In genomic region chr2:74525717-74526648, GRCh38 we compare ENCODE assay signal across 10 cellular contexts. TPM values are rescaled to one million over a fixed set of nuclear protein-coding genes. Genes with fewer than 3 reads are reported as not detected.
DNase-seq lines count a peak whose midpoint lies in the region; ATAC-seq, FAIRE-seq and TF ChIP-seq lines count a peak whose summit lies in the region.
"Had no signal": no experiment of that assay in that cellular context is flagged by ENCODE, and none has a peak within 500 bp of the region (broad histone marks: within the 10 kb centered on the region; RNA-seq: fewer than 3 reads in every experiment).

Gene DQX1, minus strand, starts transcription at chr2:74526231. Its CDS starts 502 bp downstream, at chr2:74525729.

- peaks cover 18% of the 10 kb centered on the region for H3K4me1 ChIP-seq in CD4-positive, CD25-positive, alpha-beta regulatory T cell (ENCODE audit: control insufficient read depth, insufficient read depth, low read length, poor library complexity, severe bottlenecking)
- peaks cover 10 to 16% of the 10 kb centered on the region in 2 donors for H3K4me1 ChIP-seq in thyroid gland

- peaks cover 27% of the 10 kb centered on the region for H3K36me3 Mint-ChIP-seq in CD4-positive, CD25-positive, alpha-beta regulatory T cell
- peaks cover 9% of the 10 kb centered on the region for H3K36me3 Mint-ChIP-seq in glutamatergic neuron (ENCODE audit: unreplicated experiment)

- H3K27ac ChIP-seq in CD4-positive, CD25-positive, alpha-beta regulatory T cell (ENCODE audit: insufficient read depth, low read length, poor library complexity, severe bottlenecking), result no peak within 1 kb of the TSS
- no peak within 1 kb of the TSS for H3K27ac ChIP-seq in thyroid gland
- H3K27ac ChIP-seq: adrenal gland, parathyroid adenoma had no signal

- peak in 2 of 3 donors; percentile 40 to 66 for DNase-seq in CD4-positive, CD25-positive, alpha-beta regulatory T cell
- DNase-seq in GM19239 (ENCODE audit: insufficient read length, low spot score) (no peak), RKO (ENCODE audit: low spot score) (peak; percentile 61), glutamatergic neuron (no peak), thyroid gland (no peak), left cardiac atrium (no peak), DMS79 treated with DMSO at 0.1 percent for 48 hours (lab: John Stamatoyannopoulos, UW) (no peak)
- no peak for DNase-seq in activated effector memory CD4-positive, alpha-beta T cell treated with anti-CD3 and anti-CD28 coated beads, Interleukin-2, amount 50 U/mL, for 16 hours

- 94 to 96% methylated on average over 11 of the region's 11 CpGs for WGBS in thyroid gland, 2 donors

- peak within 1 kb of the TSS in 3 of 4 donors; percentile 29 to 87 (median 81) for H3K4me3 Mint-ChIP-seq in CD4-positive, CD25-positive, alpha-beta regulatory T cell
- H3K4me3 Mint-ChIP-seq in glutamatergic neuron (ENCODE audit: unreplicated experiment), result no peak within 1 kb of the TSS

- no peaks in the 10 kb centered on the region for H3K9me3 ChIP-seq in CD4-positive, CD25-positive, alpha-beta regulatory T cell (ENCODE audit: control insufficient read depth in 2 of 2, low read length in 2 of 2)
- H3K9me3 ChIP-seq in thyroid gland, result no peaks in the 10 kb centered on the region
- H3K9me3 ChIP-seq: adrenal gland had no signal

- no peak within 1 kb of the TSS for H3K4me3 ChIP-seq in CD4-positive, CD25-positive, alpha-beta regulatory T cell (ENCODE audit: low read depth, low read length)
- H3K4me3 ChIP-seq in thyroid gland (replicated peaks in 1 of 3), result no peak within 1 kb of the TSS
- H3K4me3 ChIP-seq: adrenal gland had no signal

- peaks cover 23% of the 10 kb centered on the region for H3K36me3 ChIP-seq in CD4-positive, CD25-positive, alpha-beta regulatory T cell (ENCODE audit: control insufficient read depth, insufficient read depth, low read length)
- peaks cover 15 to 23% of the 10 kb centered on the region in 2 donors for H3K36me3 ChIP-seq in thyroid gland

- ATAC-seq in CD4-positive, CD25-positive, alpha-beta regulatory T cell (ENCODE audit: low read depth in 2 of 2), result no peak
- ATAC-seq in left cardiac atrium, result no peak

- intact Hi-C loops in thyroid gland (cut with DNase I), result loop anchor here (10.0 kb wide), 1 partner anchor 59 kb away; no protein-coding TSS in a partner anchor
- intact Hi-C loops in left cardiac atrium (cut with DNase I), result no loop called here

- TF ChIP-seq CTCF in glutamatergic neuron (IDR thresholded peaks at IDR 0.05; ENCODE audit: partially characterized antibody, unreplicated experiment), result no peak
- TF ChIP-seq CTCF in thyroid gland (IDR thresholded peaks at IDR 0.05), result no peak

- H3K27me3 ChIP-seq in CD4-positive, CD25-positive, alpha-beta regulatory T cell (ENCODE audit: control insufficient read depth, insufficient read depth, low read length), result no peaks in the 10 kb centered on the region
- no peaks in the 10 kb centered on the region for H3K27me3 ChIP-seq in thyroid gland
- H3K27me3 ChIP-seq: adrenal gland had no signal

- no peaks in the 10 kb centered on the region for H3K9me3 Mint-ChIP-seq in CD4-positive, CD25-positive, alpha-beta regulatory T cell
- H3K9me3 Mint-ChIP-seq in glutamatergic neuron (ENCODE audit: unreplicated experiment), result peaks cover 15% of the 10 kb centered on the region

- peak within 1 kb of the TSS in 2 of 3 donors; percentile 32 to 52 for H3K27ac Mint-ChIP-seq in CD4-positive, CD25-positive, alpha-beta regulatory T cell
- H3K27ac Mint-ChIP-seq in glutamatergic neuron (ENCODE audit: unreplicated experiment), result peak within 1 kb of the TSS; percentile 22

- no peak for TF ChIP-seq POLR2A in thyroid gland (IDR thresholded peaks at IDR 0.05)

- peak; percentile 84 for FAIRE-seq in GM19239 (lab: Jason Lieb, UNC)

- H3K4me1 Mint-ChIP-seq in CD4-positive, CD25-positive, alpha-beta regulatory T cell, result peaks cover 0 to 37% (median 17%) of the 10 kb centered on the region in 4 donors
- H3K4me1 Mint-ChIP-seq in glutamatergic neuron (ENCODE audit: low read depth, unreplicated experiment), result peaks cover 3% of the 10 kb centered on the region

- H3K27me3 Mint-ChIP-seq in CD4-positive, CD25-positive, alpha-beta regulatory T cell, result peaks cover 20% of the 10 kb centered on the region
- peaks cover 24% of the 10 kb centered on the region for H3K27me3 Mint-ChIP-seq in glutamatergic neuron (ENCODE audit: unreplicated experiment)

RNA-seq across cellular contexts. Expression of gene DQX1, which starts in this region (rescaled TPM):
- total RNA-seq in CD4-positive, CD25-positive, alpha-beta regulatory T cell, result 0.15 TPM
- polyA plus RNA-seq in CD4-positive, CD25-positive, alpha-beta regulatory T cell, result not detected
- total RNA-seq in glutamatergic neuron (ENCODE audit: unreplicated experiment) (0.91 TPM), thyroid gland (not detected), left cardiac atrium (not detected)

Comparison
In these comparisons a context has a peak if more than half of its experiments do, and no peak if none do; other contexts are left out.
1. Peak in DNase-seq in CD4-positive, CD25-positive, alpha-beta regulatory T cell; RNA of the gene not detected or under 1 TPM.